In genomic region chr7:138350103-138350700, GRCh38 we compare ENCODE assay signal across 24 cellular contexts.
DNase-seq lines count a peak whose midpoint lies in the region; ATAC-seq, FAIRE-seq and TF ChIP-seq lines count a peak whose summit lies in the region.
"Had no signal": no experiment of that assay in that cellular context is flagged by ENCODE, and none has a peak within 500 bp of the region (broad histone marks: within the 10 kb centered on the region; RNA-seq: fewer than 3 reads in every experiment).

No MANE protein-coding gene starts in this region.

- no peaks in the 10 kb centered on the region for H3K9me1 ChIP-seq in K562 (ENCODE audit: control insufficient read depth, insufficient read depth, low read length)

- peaks cover 12 to 26% (median 21%) of the 10 kb centered on the region in 5 donors for H3K9me3 Mint-ChIP-seq in CD8-positive, alpha-beta memory T cell
- peaks cover 45% of the 10 kb centered on the region for H3K9me3 Mint-ChIP-seq in Caco-2 (ENCODE audit: unreplicated experiment)
- H3K9me3 Mint-ChIP-seq in natural killer cell treated with Interleukin-12 subunit alpha and Interleukin-12 subunit beta and Interleukin-15 and Interleukin-18, amount 100 ng/mL, for 72 hours: peaks cover 13% of the 10 kb centered on the region

- H3K36me3 Mint-ChIP-seq in CD8-positive, alpha-beta memory T cell: no peaks in the 10 kb centered on the region
- no peaks in the 10 kb centered on the region for H3K36me3 Mint-ChIP-seq in Caco-2 (ENCODE audit: insufficient read depth, unreplicated experiment)
- H3K36me3 Mint-ChIP-seq in natural killer cell treated with Interleukin-12 subunit alpha and Interleukin-12 subunit beta and Interleukin-15 and Interleukin-18, amount 100 ng/mL, for 72 hours: peaks cover 11% of the 10 kb centered on the region
- H3K36me3 Mint-ChIP-seq: CD14-positive monocyte; CD4-positive, alpha-beta memory T cell; CD4-positive, CD25-positive, alpha-beta regulatory T cell had no signal

- peak overlapping the region in 1 of 2 experiments; percentile 43; a peak in 1 of 4 replicates for H3K9ac ChIP-seq in K562 (ENCODE audit: insufficient read depth in 1 of 2, low read depth in 2 of 2, low read length in 2 of 2)
- H3K9ac ChIP-seq: BLaER1 had no signal

- no TSS peak for BruUV-seq in Caco-2 (replicated peaks; lab: Mats Ljungman, UMichigan)
- no TSS peak for BruUV-seq in K562 (replicated peaks; lab: Mats Ljungman, UMichigan)

- no peak overlapping the region for H3K27ac Mint-ChIP-seq in CD8-positive, alpha-beta memory T cell
- H3K27ac Mint-ChIP-seq in Caco-2 (ENCODE audit: unreplicated experiment): peak overlapping the region; percentile 36
- no peak overlapping the region for H3K27ac Mint-ChIP-seq in natural killer cell treated with Interleukin-12 subunit alpha and Interleukin-12 subunit beta and Interleukin-15 and Interleukin-18, amount 100 ng/mL, for 72 hours
- H3K27ac Mint-ChIP-seq: CD14-positive monocyte; CD4-positive, alpha-beta memory T cell; CD4-positive, CD25-positive, alpha-beta regulatory T cell had no signal

- H3K4me3 ChIP-seq in CD8-positive, alpha-beta memory T cell (ENCODE audit: low read length): no peak overlapping the region
- H3K4me3 ChIP-seq in Caco-2 (ENCODE audit: low read depth, low read length) (no peak overlapping the region), adrenal gland (no peak overlapping the region), K562 (no peak overlapping the region)
- H3K4me3 ChIP-seq: BLaER1, GM12878 had no signal

- 64 to 78% (median 74%) methylated on average over 6 of the region's 6 CpGs for WGBS in adrenal gland, 4 donors
- 49% methylated on average over 6 of the region's 6 CpGs for WGBS in K562 (ENCODE audit: insufficient coverage, low coverage, missing lambda C conversion rate)

- H3K79me2 ChIP-seq in K562 (ENCODE audit: control insufficient read depth, insufficient read depth, low read length): no peaks in the 10 kb centered on the region

- DNase-seq in CD8-positive, alpha-beta memory T cell: no peak
- DNase-seq in Caco-2: no peak
- no peak for DNase-seq in adrenal gland
- no peak for DNase-seq in K562 (ENCODE audit: extremely low read depth in 1 of 4, low spot score in 3 of 4)
- DNase-seq in natural killer cell treated with Interleukin-12 subunit alpha and Interleukin-12 subunit beta and Interleukin-15 and Interleukin-18, amount 100 ng/mL, for 72 hours (ENCODE audit: low spot score): no peak
- DNase-seq in NCI-H2196 treated with DMSO at 0.1 percent for 48 hours (lab: John Stamatoyannopoulos, UW; ENCODE audit: unreplicated experiment): no peak
- no peak for DNase-seq in NCI-H146 treated with DMSO at 0.1 percent for 48 hours (lab: John Stamatoyannopoulos, UW; ENCODE audit: unreplicated experiment)
- DNase-seq: 8988T; ACHN; BE2C; C1 segment of cervical spinal cord; CD4-positive, alpha-beta memory T cell; CD4-positive, CD25-positive, alpha-beta regulatory T cell; DMS 273 treated with DMSO at 0.1 percent for 48 hours; DMS153; DMS79; DND-41; EL; GDM1 had no signal

- no peaks in the 10 kb centered on the region for H3K4me1 Mint-ChIP-seq in CD8-positive, alpha-beta memory T cell
- no peaks in the 10 kb centered on the region for H3K4me1 Mint-ChIP-seq in Caco-2 (ENCODE audit: low read depth, unreplicated experiment)
- no peaks in the 10 kb centered on the region for H3K4me1 Mint-ChIP-seq in natural killer cell treated with Interleukin-12 subunit alpha and Interleukin-12 subunit beta and Interleukin-15 and Interleukin-18, amount 100 ng/mL, for 72 hours (ENCODE audit: low read depth in 2 of 2)
- H3K4me1 Mint-ChIP-seq: CD14-positive monocyte; CD4-positive, alpha-beta memory T cell; CD4-positive, CD25-positive, alpha-beta regulatory T cell had no signal

- no peaks in the 10 kb centered on the region for H3K9me3 ChIP-seq in CD8-positive, alpha-beta memory T cell (ENCODE audit: low read length)
- H3K9me3 ChIP-seq in Caco-2 (peaks cover 40% of the 10 kb centered on the region), adrenal gland (replicated peaks in 1 of 3) (peaks cover 0 to 17% (median 0%) of the 10 kb centered on the region in 3 donors), K562 (replicated peaks; ENCODE audit: control insufficient read depth, insufficient read depth, low read depth, low read length) (peaks cover 50% of the 10 kb centered on the region)

- H3K27me3 Mint-ChIP-seq in CD8-positive, alpha-beta memory T cell: peaks cover 0 to 5% of the 10 kb centered on the region in 2 donors
- H3K27me3 Mint-ChIP-seq in Caco-2 (ENCODE audit: insufficient read depth, unreplicated experiment): no peaks in the 10 kb centered on the region
- no peaks in the 10 kb centered on the region for H3K27me3 Mint-ChIP-seq in natural killer cell treated with Interleukin-12 subunit alpha and Interleukin-12 subunit beta and Interleukin-15 and Interleukin-18, amount 100 ng/mL, for 72 hours
- H3K27me3 Mint-ChIP-seq: CD4-positive, CD25-positive, alpha-beta regulatory T cell had no signal

- H3K4me2 ChIP-seq in K562 (ENCODE audit: insufficient read depth, low read length): peak overlapping the region; percentile 2; the same call in 1 of the 2 replicates
- H3K4me2 ChIP-seq: BLaER1 had no signal

- H3K27ac ChIP-seq in CD8-positive, alpha-beta memory T cell (ENCODE audit: low read depth, low read length): peak overlapping the region; percentile 32
- peak overlapping the region; percentile 24 to 81 (median 41) for H3K27ac ChIP-seq in adrenal gland
- peak overlapping the region; percentile 98 for H3K27ac ChIP-seq in K562 (ENCODE audit: extremely low read depth, low read depth, low read length)
- H3K27ac ChIP-seq: BLaER1 had no signal

- no peaks in the 10 kb centered on the region for H3K36me3 ChIP-seq in CD8-positive, alpha-beta memory T cell (ENCODE audit: insufficient read depth, low read length)
- H3K36me3 ChIP-seq in Caco-2 (ENCODE audit: control insufficient read depth, insufficient read depth, low read length): no peaks in the 10 kb centered on the region
- no peaks in the 10 kb centered on the region for H3K36me3 ChIP-seq in adrenal gland (replicated peaks in 1 of 2)
- no peaks in the 10 kb centered on the region for H3K36me3 ChIP-seq in K562 (ENCODE audit: control insufficient read depth, insufficient read depth, low read length)
- H3K36me3 ChIP-seq: BE2C, BLaER1 had no signal

- TF ChIP-seq CTCF in Caco-2 (IDR thresholded peaks at IDR 0.05; ENCODE audit: insufficient read depth in 1 of 2, low read depth in 1 of 2, low read length in 1 of 2, severe bottlenecking in 1 of 2, unreplicated experiment in 1 of 2) (no peak), adrenal gland (IDR thresholded peaks at IDR 0.05) (no peak), K562 (IDR thresholded peaks at IDR 0.05 in 2 of 3, conservative IDR thresholded peaks at IDR 0.05 in 1 of 3; ENCODE audit: insufficient read depth in 2 of 3, low read depth in 1 of 3, low read length in 3 of 3) (no peak)

- ATAC-seq in K562: no peak
- ATAC-seq in natural killer cell treated with Interleukin-12 subunit alpha and Interleukin-12 subunit beta and Interleukin-15 and Interleukin-18, amount 100 ng/mL, for 72 hours: no peak
- ATAC-seq: GM12878 had no signal

- H2AFZ ChIP-seq in K562 (ENCODE audit: low read depth, low read length): peak overlapping the region; percentile 49

- POLR2A ChIA-PET in CD8-positive, alpha-beta memory T cell (lab: Charles Lee): no interaction called here
- POLR2A ChIA-PET in Caco-2 (lab: Charles Lee): no interaction called here
- POLR2A ChIA-PET in K562 (lab: Yijun Ruan, JAX): interaction anchor here (1.2 to 1.3 kb wide), 3 partner anchors 15 to 36 kb away, joined by 3 to 4 read pairs (median 3); no protein-coding TSS in a partner anchor

- intact Hi-C loops in Caco-2 (cut with micrococcal nuclease; ENCODE audit: unreplicated experiment): no loop called here
- intact Hi-C loops in adrenal gland (cut with DNase I): no loop called here
- intact Hi-C loops in K562 (cut with micrococcal nuclease): no loop called here

- TF ChIP-seq POLR2A in adrenal gland (IDR thresholded peaks at IDR 0.05): no peak
- TF ChIP-seq POLR2A in K562 (conservative IDR thresholded peaks at IDR 0.05): no peak

- H3K27me3 ChIP-seq in CD8-positive, alpha-beta memory T cell (ENCODE audit: insufficient read depth, low read length, poor library complexity, severe bottlenecking): no peaks in the 10 kb centered on the region
- H3K27me3 ChIP-seq in Caco-2 (replicated peaks; ENCODE audit: control insufficient read depth, insufficient read depth, low read length): no peaks in the 10 kb centered on the region
- H3K27me3 ChIP-seq in adrenal gland: no peaks in the 10 kb centered on the region
- H3K27me3 ChIP-seq in K562 (ENCODE audit: control insufficient read depth in 2 of 2, insufficient read depth in 2 of 2, low read length in 2 of 2): no peaks in the 10 kb centered on the region
- H3K27me3 ChIP-seq: BE2C, BLaER1 had no signal

- H4K20me1 ChIP-seq in K562 (replicated peaks; ENCODE audit: control insufficient read depth, insufficient read depth, low read length): no peaks in the 10 kb centered on the region
- H4K20me1 ChIP-seq: BLaER1 had no signal

- no peaks in the 10 kb centered on the region for H3K4me1 ChIP-seq in CD8-positive, alpha-beta memory T cell (ENCODE audit: insufficient read depth, low read length)
- H3K4me1 ChIP-seq in Caco-2 (no peaks in the 10 kb centered on the region), adrenal gland (replicated peaks in 1 of 2) (peaks cover 8 to 19% of the 10 kb centered on the region in 2 donors), K562 (replicated peaks in 1 of 2; ENCODE audit: control insufficient read depth in 2 of 2, insufficient read depth in 2 of 2, low read length in 2 of 2) (peaks cover 6 to 40% of the 10 kb centered on the region in 2 experiments)
- H3K4me1 ChIP-seq: BE2C, BLaER1 had no signal

- no peak overlapping the region for H3K4me3 Mint-ChIP-seq in CD8-positive, alpha-beta memory T cell
- no peak overlapping the region for H3K4me3 Mint-ChIP-seq in Caco-2 (ENCODE audit: unreplicated experiment)
- H3K4me3 Mint-ChIP-seq in natural killer cell treated with Interleukin-12 subunit alpha and Interleukin-12 subunit beta and Interleukin-15 and Interleukin-18, amount 100 ng/mL, for 72 hours: no peak overlapping the region
- H3K4me3 Mint-ChIP-seq: CD14-positive monocyte; CD4-positive, alpha-beta memory T cell; CD4-positive, CD25-positive, alpha-beta regulatory T cell had no signal

- no peak for TF ChIP-seq RAD21 in K562 (CRISPR knock-in tag; conservative IDR thresholded peaks at IDR 0.05 in 1 of 2, IDR thresholded peaks at IDR 0.05 in 1 of 2)

- CTCF ChIA-PET in CD8-positive, alpha-beta memory T cell (lab: Charles Lee): interaction anchor here (1.5 kb wide), 1 partner anchor 11 kb away, joined by 3 read pairs; no protein-coding TSS in a partner anchor
- CTCF ChIA-PET in Caco-2 (lab: Charles Lee): no interaction called here
- CTCF ChIA-PET in K562 (lab: Yijun Ruan, JAX; ENCODE audit: low intra/inter-chr PET ratio): no interaction called here

- in situ Hi-C loops in K562 (cut with MboI): no loop called here

- no peak for FAIRE-seq in K562 (lab: Jason Lieb, UNC)
- FAIRE-seq: GM12878, GM12892, GM18507 had no signal

- TF ChIP-seq EP300 in K562 (IDR thresholded peaks at IDR 0.05; ENCODE audit: low read length): no peak

TF ChIP-seq in K562, 482 proteins besides CTCF, POLR2A, EP300 and RAD21 (continues in another document):
- TF ChIP-seq TCF7 (IDR thresholded peaks at IDR 0.05; ENCODE audit: borderline replicate concordance): no peak
- TF ChIP-seq SMC3 (conservative IDR thresholded peaks at IDR 0.05; ENCODE audit: insufficient read depth, low read depth, low read length): no peak
- peak; percentile 77; the same call in 1 of the 2 replicates for TF ChIP-seq ZNF212 (CRISPR knock-in tag; IDR thresholded peaks at IDR 0.05)
- no peak for TF ChIP-seq EP400 (IDR thresholded peaks at IDR 0.05)

Comparison
In these comparisons a context has a peak if more than half of its experiments do, and no peak if none do; other contexts are left out.
1. H3K27ac ChIP-seq: peak in every context shown above with its lines; median percentile 98 in K562; 41 in adrenal gland; 32 in CD8-positive, alpha-beta memory T cell.